ENCODE assay signal across 8 cellular contexts in the genomic region with DNA sequence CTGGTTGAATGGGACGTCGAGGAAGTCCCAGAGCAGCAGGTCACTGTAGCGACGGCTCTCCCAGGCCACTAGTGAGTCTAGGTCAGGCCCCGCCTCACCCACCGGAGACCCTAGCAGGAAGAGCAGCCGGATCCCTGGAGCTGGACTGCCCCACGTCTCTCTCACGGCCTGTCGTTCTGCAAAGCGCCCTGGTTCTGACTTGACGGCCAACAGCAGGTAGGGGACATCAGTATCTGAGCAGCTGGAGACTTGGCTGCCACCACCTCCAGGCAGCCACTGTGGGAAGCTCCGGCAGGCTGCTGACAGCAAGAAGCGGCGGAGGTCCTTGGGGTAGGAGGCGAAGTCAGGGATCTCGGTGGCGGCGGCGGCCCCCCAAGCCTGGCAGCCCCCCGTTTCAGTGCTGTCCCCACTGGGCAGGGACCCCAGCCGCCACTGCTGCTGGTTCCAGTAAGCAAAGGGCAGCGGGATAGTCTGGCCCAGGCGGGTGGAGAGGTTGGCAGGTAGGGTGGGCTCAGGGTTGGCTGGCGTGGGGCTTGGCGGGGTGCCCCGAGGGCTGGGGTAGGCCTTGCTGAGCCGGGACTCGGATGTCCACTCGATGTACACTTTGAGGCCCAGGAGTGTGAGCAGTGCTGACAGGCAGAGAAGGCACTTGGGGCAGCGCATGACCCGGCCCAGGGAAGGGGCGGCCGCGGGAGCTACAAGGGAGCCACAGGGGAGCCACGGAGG. TPM values are rescaled to one million over a fixed set of nuclear protein-coding genes. Genes with fewer than 3 reads are reported as not detected.
DNase-seq lines count a peak whose midpoint lies in the region; ATAC-seq, FAIRE-seq and TF ChIP-seq lines count a peak whose summit lies in the region.

No MANE protein-coding gene starts in this region.

- H3K56ac ChIP-seq in H9 (ENCODE audit: insufficient read length, low read depth, low read length) = no peak overlapping the region

- peak overlapping the region; percentile 80 for H3K4me2 ChIP-seq in H9 (ENCODE audit: insufficient read depth, insufficient read length, low read length)
- H3K4me2 ChIP-seq in K562 (ENCODE audit: insufficient read depth, low read length) = peak overlapping the region; percentile 71

- no peak overlapping the region for H2BK12ac ChIP-seq in H9 (ENCODE audit: insufficient read length, low read depth, low read length)

- H2BK5ac ChIP-seq in H9 (ENCODE audit: insufficient read length, low read length) = no peak overlapping the region

- WGBS in H9 (ENCODE audit: extremely low coverage, insufficient read length, low lambda C conversion rate) = no CpG with 5 or more reads among the region's 36 CpGs
- WGBS in K562 (ENCODE audit: insufficient coverage, low coverage, missing lambda C conversion rate) = 92% methylated on average over 25 of the region's 36 CpGs

- H3K27ac ChIP-seq in H9 (ENCODE audit: insufficient read length, low read depth, low read length) (no peak overlapping the region), K562 (ENCODE audit: extremely low read depth, low read depth, low read length) (no peak overlapping the region), gastrocnemius medialis (peak overlapping the region; percentile 60 to 74 (median 68))

- DNase-seq in H9 = no peak
- DNase-seq in K562 (ENCODE audit: extremely low read depth in 1 of 4, low spot score in 3 of 4) = no peak
- DNase-seq in gastrocnemius medialis = no peak
- DNase-seq in HUDEP-2 (lab: John Stamatoyannopoulos, UW; ENCODE audit: unreplicated experiment in 76 of 76) = no peak
- DNase-seq in NCI-H1048 (lab: John Stamatoyannopoulos, UW) = no peak
- no peak for DNase-seq in C1 segment of cervical spinal cord (lab: John Stamatoyannopoulos, UW)
- no peak for DNase-seq in hippocampal formation (lab: John Stamatoyannopoulos, UW)

- no peak overlapping the region for H3T11ph ChIP-seq in H9 (ENCODE audit: low read length)

- H3K4me1 Mint-ChIP-seq in H9 = peaks cover 14 to 29% of the 10 kb centered on the region in 2 experiments

- TF ChIP-seq CTCF in H9 (conservative IDR thresholded peaks at IDR 0.05) (no peak), K562 (IDR thresholded peaks at IDR 0.05 in 2 of 3, conservative IDR thresholded peaks at IDR 0.05 in 1 of 3; ENCODE audit: insufficient read depth in 2 of 3, low read depth in 1 of 3, low read length in 3 of 3) (no peak), gastrocnemius medialis (IDR thresholded peaks at IDR 0.05 in 4 of 5, conservative IDR thresholded peaks at IDR 0.05 in 1 of 5) (no peak)

- H3K27me3 ChIP-seq in H9 (ENCODE audit: insufficient read depth, low read length) (no peaks in the 10 kb centered on the region), K562 (ENCODE audit: control insufficient read depth in 2 of 2, insufficient read depth in 2 of 2, low read length in 2 of 2) (no peaks in the 10 kb centered on the region), gastrocnemius medialis (no peaks in the 10 kb centered on the region)

- intact Hi-C loops in K562 (cut with micrococcal nuclease) = no loop called here
- intact Hi-C loops in gastrocnemius medialis (cut with DNase I; ENCODE audit: low total_unique reads) = no loop called here

- H3K23ac ChIP-seq in H9 (ENCODE audit: insufficient read length, low read depth, low read length) = no peak overlapping the region

- CTCF ChIA-PET in K562 (lab: Yijun Ruan, JAX; ENCODE audit: low intra/inter-chr PET ratio) = no interaction called here

- H3K79me2 ChIP-seq in H9 (ENCODE audit: insufficient read depth, low read length) (no peaks in the 10 kb centered on the region), K562 (ENCODE audit: control insufficient read depth, insufficient read depth, low read length) (peaks cover 8% of the 10 kb centered on the region; the same call in 2 of the 3 replicates)

- no peak overlapping the region for H2AK5ac ChIP-seq in H9 (ENCODE audit: insufficient read length, low read length)

- no peaks in the 10 kb centered on the region for H3K9me3 ChIP-seq in H9 (ENCODE audit: control insufficient read depth, low read depth, low read length)
- no peaks in the 10 kb centered on the region for H3K9me3 ChIP-seq in K562 (replicated peaks; ENCODE audit: control insufficient read depth, insufficient read depth, low read depth, low read length)
- no peaks in the 10 kb centered on the region for H3K9me3 ChIP-seq in iPS-18c (ENCODE audit: control insufficient read depth, insufficient read depth, low read length)
- no peaks in the 10 kb centered on the region for H3K9me3 ChIP-seq in gastrocnemius medialis

- ATAC-seq in K562 (peak; percentile 5; the same call in 1 of the 3 replicates), gastrocnemius medialis (no peak)

- H3K4me1 ChIP-seq in H9 (ENCODE audit: insufficient read depth, low read length) = no peaks in the 10 kb centered on the region
- peaks cover 23 to 48% of the 10 kb centered on the region in 2 experiments for H3K4me1 ChIP-seq in K562 (replicated peaks in 1 of 2; ENCODE audit: control insufficient read depth in 2 of 2, insufficient read depth in 2 of 2, low read length in 2 of 2)
- peaks cover 12 to 23% of the 10 kb centered on the region in 2 donors for H3K4me1 ChIP-seq in gastrocnemius medialis

- no peak overlapping the region for H4K8ac ChIP-seq in H9 (replicated peaks; ENCODE audit: insufficient read length, low read depth, low read length)

- no peaks in the 10 kb centered on the region for H3K9me3 Mint-ChIP-seq in H9

- peak overlapping the region in 1 of 2 experiments; percentile 84; a peak in 2 of 5 replicates for H3K4me3 Mint-ChIP-seq in H9

- H4K5ac ChIP-seq in H9 (ENCODE audit: insufficient read length, low read depth, low read length) = no peak overlapping the region

- no TSS peak for BruUV-seq in K562 (replicated peaks; lab: Mats Ljungman, UMichigan)

- H3K23me2 ChIP-seq in H9 (ENCODE audit: insufficient read length, low read depth, low read length, poor library complexity, severe bottlenecking) = peaks cover 11% of the 10 kb centered on the region

- H2AFZ ChIP-seq in H9 (ENCODE audit: low read length) (no peak overlapping the region), K562 (ENCODE audit: low read depth, low read length) (no peak overlapping the region)

- H2BK120ac ChIP-seq in H9 (ENCODE audit: low read depth, low read length, poor library complexity, severe bottlenecking) = no peak overlapping the region

- H3K9ac ChIP-seq in H9 (ENCODE audit: extremely low read depth, insufficient read length, low read length) = no peak overlapping the region
- H3K9ac ChIP-seq in K562 (ENCODE audit: insufficient read depth in 1 of 2, low read depth in 2 of 2, low read length in 2 of 2) = peak overlapping the region; percentile 47 to 87; a peak in 3 of 4 replicates

- no peak overlapping the region for H3K18ac ChIP-seq in H9 (ENCODE audit: insufficient read length, low read depth, low read length)

- POLR2A ChIA-PET in K562 (lab: Yijun Ruan, JAX) = interaction anchor here (0.6 to 3.3 kb wide), 10 partner anchors 9 to 1882 kb away, joined by 3 to 15 read pairs (median 4); partner anchors contain the start of gene DMAC2

- in situ Hi-C loops in K562 (cut with MboI) = no loop called here
- in situ Hi-C loops in gastrocnemius medialis (cut with MboI; ENCODE audit: low sequenced_read_pairs in 4 of 4) = no loop called here

- no peaks in the 10 kb centered on the region for H3K79me1 ChIP-seq in H9 (ENCODE audit: insufficient read depth, low read depth, low read length, poor library complexity, severe bottlenecking)

- peaks cover 8 to 30% (median 27%) of the 10 kb centered on the region in 3 experiments; a peak in 6 of 7 replicates for H3K36me3 Mint-ChIP-seq in H9 (ENCODE audit: insufficient read depth in 1 of 3, low read depth in 3 of 3)

- no peak overlapping the region for H2BK15ac ChIP-seq in H9 (ENCODE audit: low read depth, low read length)

- H4K20me1 ChIP-seq in H9 (ENCODE audit: control insufficient read depth, insufficient read depth, insufficient read length) (peaks cover 2% of the 10 kb centered on the region), K562 (replicated peaks; ENCODE audit: control insufficient read depth, insufficient read depth, low read length) (no peaks in the 10 kb centered on the region)

- no peak overlapping the region for H2BK20ac ChIP-seq in H9 (ENCODE audit: low read depth, low read length, poor library complexity, severe bottlenecking)

- no peak for FAIRE-seq in K562 (lab: Jason Lieb, UNC)

- no peak overlapping the region for H4K91ac ChIP-seq in H9 (ENCODE audit: insufficient read length, low read depth, low read length)

- no peak for TF ChIP-seq EP300 in K562 (IDR thresholded peaks at IDR 0.05; ENCODE audit: low read length)

- no peak overlapping the region for H3K4ac ChIP-seq in H9 (ENCODE audit: low read depth, low read length)

- H3K9me1 ChIP-seq in K562 (ENCODE audit: control insufficient read depth, insufficient read depth, low read length) = no peaks in the 10 kb centered on the region

- no peak overlapping the region; a peak in 1 of 7 replicates for H3K27ac Mint-ChIP-seq in H9

- peaks cover 40% of the 10 kb centered on the region; the same call in 2 of the 3 replicates for H3K36me3 ChIP-seq in K562 (ENCODE audit: control insufficient read depth, insufficient read depth, low read length)
- H3K36me3 ChIP-seq in gastrocnemius medialis = peaks cover 0 to 51% of the 10 kb centered on the region in 2 donors

- no peak overlapping the region for H3K14ac ChIP-seq in H9 (ENCODE audit: insufficient read depth, low read length)

- peak overlapping the region; percentile 35; the same call in 1 of the 2 replicates for H3K4me3 ChIP-seq in K562
- H3K4me3 ChIP-seq in iPS-18c (ENCODE audit: insufficient read depth, low read depth, low read length) = peak overlapping the region; percentile 40; the same call in 1 of the 2 replicates
- peak overlapping the region; percentile 43 to 59 (median 54) for H3K4me3 ChIP-seq in gastrocnemius medialis

- no peaks in the 10 kb centered on the region; the same call in 1 of the 2 replicates for H3K27me3 Mint-ChIP-seq in H9 (ENCODE audit: low read depth)

- no peak for TF ChIP-seq RAD21 in K562 (CRISPR knock-in tag; conservative IDR thresholded peaks at IDR 0.05 in 1 of 2, IDR thresholded peaks at IDR 0.05 in 1 of 2)

- TF ChIP-seq POLR2A in K562 (conservative IDR thresholded peaks at IDR 0.05) (no peak), gastrocnemius medialis (IDR thresholded peaks at IDR 0.05) (no peak)

RNA-seq across cellular contexts. Expression of gene B3GNT8, which starts 0.9 kb away (rescaled TPM):
- total RNA-seq in H9 (2021) = 0.86 and 0.96 TPM in 2 replicates
- 0.35 and 1.2 TPM in 2 replicates for total RNA-seq in K562 (2011; cell fraction: chromatin; rRNA removed; ENCODE audit: low replicate concordance)
- 2.5 and 3.7 TPM in 2 replicates for total RNA-seq in K562 (2011; cell fraction: nucleolus; rRNA removed)
- total RNA-seq in K562 (2011; cell fraction: nucleoplasm; rRNA removed) = 0.66 TPM in 1 of 2 replicates, not detected in the other
- 1.00 and 2.3 TPM in 2 replicates for total RNA-seq in K562 (2014; rRNA removed)
- not detected in 2 replicates for total RNA-seq in K562 (2014; rRNA removed; fragmentation: Illumina TruSeq; extraction: Trizol)
- 0.83 and 0.90 TPM in 2 replicates for total RNA-seq in K562 (2015; rRNA removed; fragmentation: Illumina TruSeq; extraction: Trizol)
- 2.9 and 3.4 TPM in 2 replicates for total RNA-seq in K562 (2021)
- 0.23 and 0.35 TPM in 2 replicates for polyA plus RNA-seq in K562 (2011; rRNA removed)
- 0.18 and 0.86 TPM in 2 replicates for polyA plus RNA-seq in K562 (2011; cell fraction: cytosol; rRNA removed)
- polyA plus RNA-seq in K562 (2011; cell fraction: nucleus; rRNA removed) = 0.25 and 0.50 TPM in 2 replicates
- polyA plus RNA-seq in K562 (2012) = 2.8 and 5.4 TPM in 2 replicates
- polyA plus RNA-seq in K562 (2014; fragmentation: Illumina TruSeq; extraction: Trizol) = 0.21 and 2.0 TPM in 2 replicates
- under 1 TPM in 1 of 2 experiments, not detected in 1; 0.11 TPM for polyA plus RNA-seq in K562 (2014; fragmentation: Nextera tagmentation; extraction: Ambion mirVana)
- polyA plus RNA-seq in K562 (2014; rRNA removed) = 0.65 and 1.3 TPM in 2 replicates
- polyA minus RNA-seq in K562 (2011; rRNA and poly(A)+ RNA removed) = 0.09 and 0.28 TPM in 2 replicates
- polyA minus RNA-seq in K562 (2011; cell fraction: cytosol; rRNA and poly(A)+ RNA removed) = 1.8 TPM in 1 of 2 replicates, not detected in the other
- polyA minus RNA-seq in K562 (2011; cell fraction: nucleus; rRNA and poly(A)+ RNA removed) = 0.67 and 0.81 TPM in 2 replicates
- total RNA-seq in gastrocnemius medialis = under 1 TPM in 3 of 4 donors, not detected in 1; 0.24 to 0.33 (median 0.33) TPM

RNA-seq across cellular contexts. Expression of gene DMAC2, which starts 13.4 kb away (rescaled TPM):
- total RNA-seq in H9 (2021) (70.5 and 74.7 TPM in 2 replicates), K562 (2014; rRNA removed) (39.1 and 43.5 TPM in 2 replicates), K562 (2014; rRNA removed; fragmentation: Illumina TruSeq; extraction: Trizol) (33.0 and 34.1 TPM in 2 replicates), K562 (2015; rRNA removed; fragmentation: Illumina TruSeq; extraction: Trizol) (43.1 and 43.2 TPM in 2 replicates), K562 (2021) (51.5 and 55.0 TPM in 2 replicates), gastrocnemius medialis (10 to 100 TPM; 41.0 to 61.0 (median 49.8) TPM)
- total RNA-seq in K562 (2011; cell fraction: chromatin; rRNA removed; ENCODE audit: low replicate concordance) = 25.5 and 29.9 TPM in 2 replicates
- total RNA-seq in K562 (2011; cell fraction: nucleolus; rRNA removed) = 19.3 and 23.6 TPM in 2 replicates
- 29.0 and 48.6 TPM in 2 replicates for total RNA-seq in K562 (2011; cell fraction: nucleoplasm; rRNA removed)
- polyA plus RNA-seq in K562 (2011; rRNA removed) (45.3 and 64.1 TPM in 2 replicates), K562 (2014; fragmentation: Illumina TruSeq; extraction: Trizol) (58.1 and 59.4 TPM in 2 replicates), K562 (2014; fragmentation: Nextera tagmentation; extraction: Ambion mirVana) (10 to 100 TPM; 12.9 to 20.2 TPM), K562 (2014; rRNA removed) (61.0 and 61.2 TPM in 2 replicates)
- 92.7 and 108 TPM in 2 replicates for polyA plus RNA-seq in K562 (2011; cell fraction: cytosol; rRNA removed)
- 33.7 and 36.8 TPM in 2 replicates for polyA plus RNA-seq in K562 (2011; cell fraction: nucleus; rRNA removed)
- polyA plus RNA-seq in K562 (2012) = 51.4 and 59.0 TPM in 2 replicates
- polyA minus RNA-seq in K562 (2011; rRNA and poly(A)+ RNA removed) = 49.5 and 56.9 TPM in 2 replicates
- 29.7 and 36.7 TPM in 2 replicates for polyA minus RNA-seq in K562 (2011; cell fraction: cytosol; rRNA and poly(A)+ RNA removed)
- polyA minus RNA-seq in K562 (2011; cell fraction: nucleus; rRNA and poly(A)+ RNA removed) = 7.0 and 9.7 TPM in 2 replicates

RNA-seq across cellular contexts. Expression of gene ERICH4, which starts 16.7 kb away (rescaled TPM):
- total RNA-seq in H9 (2021) (not detected in 2 replicates), K562 (2014; rRNA removed) (not detected in 2 replicates), K562 (2014; rRNA removed; fragmentation: Illumina TruSeq; extraction: Trizol) (not detected in 2 replicates), K562 (2015; rRNA removed; fragmentation: Illumina TruSeq; extraction: Trizol) (not detected in 2 replicates), K562 (2021) (not detected in 2 replicates), gastrocnemius medialis (not detected)
- total RNA-seq in K562 (2011; cell fraction: chromatin; rRNA removed; ENCODE audit: low replicate concordance) = not detected in 2 replicates
- total RNA-seq in K562 (2011; cell fraction: nucleolus; rRNA removed) = not detected in 2 replicates
- total RNA-seq in K562 (2011; cell fraction: nucleoplasm; rRNA removed) = not detected in 2 replicates
- polyA plus RNA-seq in K562 (2011; rRNA removed) (0.08 TPM in 1 of 2 replicates, not detected in the other), K562 (2014; fragmentation: Illumina TruSeq; extraction: Trizol) (not detected in 2 replicates), K562 (2014; fragmentation: Nextera tagmentation; extraction: Ambion mirVana) (not detected), K562 (2014; rRNA removed) (not detected in 2 replicates)
- 0.07 TPM in 1 of 2 replicates, not detected in the other for polyA plus RNA-seq in K562 (2011; cell fraction: cytosol; rRNA removed)
- polyA plus RNA-seq in K562 (2011; cell fraction: nucleus; rRNA removed) = not detected in 2 replicates
- polyA plus RNA-seq in K562 (2012) = 0.16 TPM in 1 of 2 replicates, not detected in the other
- not detected in 2 replicates for polyA minus RNA-seq in K562 (2011; rRNA and poly(A)+ RNA removed)
- polyA minus RNA-seq in K562 (2011; cell fraction: cytosol; rRNA and poly(A)+ RNA removed) = not detected in 2 replicates
- not detected in 2 replicates for polyA minus RNA-seq in K562 (2011; cell fraction: nucleus; rRNA and poly(A)+ RNA removed)

RNA-seq across cellular contexts. Expression of gene BCKDHA, which starts 28.7 kb away (rescaled TPM):
- 21.1 and 28.3 TPM in 2 replicates for total RNA-seq in H9 (2021)
- 10.6 and 34.3 TPM in 2 replicates for total RNA-seq in K562 (2011; cell fraction: chromatin; rRNA removed; ENCODE audit: low replicate concordance)
- total RNA-seq in K562 (2011; cell fraction: nucleolus; rRNA removed) = 28.8 and 36.0 TPM in 2 replicates
- 11.3 and 14.4 TPM in 2 replicates for total RNA-seq in K562 (2011; cell fraction: nucleoplasm; rRNA removed)
- total RNA-seq in K562 (2014; rRNA removed) = 44.5 and 52.5 TPM in 2 replicates
- total RNA-seq in K562 (2014; rRNA removed; fragmentation: Illumina TruSeq; extraction: Trizol) = 2.0 and 4.8 TPM in 2 replicates
- total RNA-seq in K562 (2015; rRNA removed; fragmentation: Illumina TruSeq; extraction: Trizol) = 10.6 and 14.0 TPM in 2 replicates
- total RNA-seq in K562 (2021) = 14.6 and 16.6 TPM in 2 replicates
- 14.1 and 30.0 TPM in 2 replicates for polyA plus RNA-seq in K562 (2011; rRNA removed)
- 42.6 and 93.8 TPM in 2 replicates for polyA plus RNA-seq in K562 (2011; cell fraction: cytosol; rRNA removed)
- 46.1 and 46.4 TPM in 2 replicates for polyA plus RNA-seq in K562 (2011; cell fraction: nucleus; rRNA removed)
- polyA plus RNA-seq in K562 (2012) = 18.7 and 29.6 TPM in 2 replicates
- 24.0 and 28.8 TPM in 2 replicates for polyA plus RNA-seq in K562 (2014; fragmentation: Illumina TruSeq; extraction: Trizol)
- 1 to 10 TPM; 4.5 to 6.4 TPM for polyA plus RNA-seq in K562 (2014; fragmentation: Nextera tagmentation; extraction: Ambion mirVana)
- polyA plus RNA-seq in K562 (2014; rRNA removed) = 23.0 and 26.9 TPM in 2 replicates
- polyA minus RNA-seq in K562 (2011; rRNA and poly(A)+ RNA removed) = 6.4 and 7.1 TPM in 2 replicates
- 22.1 and 33.9 TPM in 2 replicates for polyA minus RNA-seq in K562 (2011; cell fraction: cytosol; rRNA and poly(A)+ RNA removed)
- polyA minus RNA-seq in K562 (2011; cell fraction: nucleus; rRNA and poly(A)+ RNA removed) = 11.6 and 15.8 TPM in 2 replicates
- 100 to 1,000 TPM in 1 of 4 donors, 10 to 100 TPM in 3; 80.8 to 115 (median 84.1) TPM for total RNA-seq in gastrocnemius medialis

RNA-seq across cellular contexts. Expression of gene EXOSC5, which starts 29.1 kb away (rescaled TPM):
- 58.7 and 62.1 TPM in 2 replicates for total RNA-seq in H9 (2021)
- total RNA-seq in K562 (2011; cell fraction: chromatin; rRNA removed; ENCODE audit: low replicate concordance) = 10.4 and 27.0 TPM in 2 replicates
- total RNA-seq in K562 (2011; cell fraction: nucleolus; rRNA removed) = 28.7 and 35.4 TPM in 2 replicates
- total RNA-seq in K562 (2011; cell fraction: nucleoplasm; rRNA removed) = 18.0 and 19.2 TPM in 2 replicates
- 37.8 and 47.1 TPM in 2 replicates for total RNA-seq in K562 (2014; rRNA removed)
- 8.6 and 10.9 TPM in 2 replicates for total RNA-seq in K562 (2014; rRNA removed; fragmentation: Illumina TruSeq; extraction: Trizol)
- 32.5 and 35.0 TPM in 2 replicates for total RNA-seq in K562 (2015; rRNA removed; fragmentation: Illumina TruSeq; extraction: Trizol)
- 59.7 and 66.0 TPM in 2 replicates for total RNA-seq in K562 (2021)
- 43.3 and 53.6 TPM in 2 replicates for polyA plus RNA-seq in K562 (2011; rRNA removed)
- polyA plus RNA-seq in K562 (2011; cell fraction: cytosol; rRNA removed) = 64.2 and 117 TPM in 2 replicates
- polyA plus RNA-seq in K562 (2011; cell fraction: nucleus; rRNA removed) = 33.3 and 35.8 TPM in 2 replicates
- 51.8 and 96.9 TPM in 2 replicates for polyA plus RNA-seq in K562 (2012)
- polyA plus RNA-seq in K562 (2014; fragmentation: Illumina TruSeq; extraction: Trizol) = 22.3 and 47.3 TPM in 2 replicates
- 10 to 100 TPM; 15.1 to 41.8 TPM for polyA plus RNA-seq in K562 (2014; fragmentation: Nextera tagmentation; extraction: Ambion mirVana)
- 75.5 and 76.1 TPM in 2 replicates for polyA plus RNA-seq in K562 (2014; rRNA removed)
- 8.8 and 12.2 TPM in 2 replicates for polyA minus RNA-seq in K562 (2011; rRNA and poly(A)+ RNA removed)
- 19.4 and 42.8 TPM in 2 replicates for polyA minus RNA-seq in K562 (2011; cell fraction: cytosol; rRNA and poly(A)+ RNA removed)
- polyA minus RNA-seq in K562 (2011; cell fraction: nucleus; rRNA and poly(A)+ RNA removed) = 10.1 and 11.0 TPM in 2 replicates
- 10 to 100 TPM; 29.1 to 61.9 (median 40.9) TPM for total RNA-seq in gastrocnemius medialis

Comparison
In these comparisons a context has a peak if more than half of its experiments do, and no peak if none do; other contexts are left out.
1. H3K27ac ChIP-seq: peak in gastrocnemius medialis (4 of 4); none in H9 (single experiment) and K562 (single experiment).
2. Peak in every context shown above with its lines, with median percentiles within 50 percentile points of each other: H3K4me3 ChIP-seq.